8 cellular contexts compared by ENCODE assay signal in genomic region chr19:3036119-3036794, GRCh38. TPM values are rescaled to one million over a fixed set of nuclear protein-coding genes. Genes with fewer than 3 reads are reported as not detected.
DNase-seq lines count a peak whose midpoint lies in the region; ATAC-seq and TF ChIP-seq lines count a peak whose summit lies in the region.

No MANE protein-coding gene starts in this region.

- peak; percentile 33 for ATAC-seq in GM21737 (IDR thresholded peaks at IDR 0.05; ENCODE audit: unreplicated experiment)
- ATAC-seq in stimulated activated naive CD8-positive, alpha-beta T cell treated with anti-CD3 and anti-CD28 coated beads, Interleukin-15, amount 100 ng/mL, for 72 hours = peak; percentile 75

- peaks cover 23% of the 10 kb centered on the region for H3K4me1 Mint-ChIP-seq in neural crest cell
- H3K4me1 Mint-ChIP-seq in stimulated activated naive CD8-positive, alpha-beta T cell treated with anti-CD3 and anti-CD28 coated beads, Interleukin-15, amount 100 ng/mL, for 72 hours = peaks cover 39% of the 10 kb centered on the region

- H3K9me3 Mint-ChIP-seq in neural crest cell = no peaks in the 10 kb centered on the region
- H3K9me3 Mint-ChIP-seq in stimulated activated naive CD8-positive, alpha-beta T cell treated with anti-CD3 and anti-CD28 coated beads, Interleukin-15, amount 100 ng/mL, for 72 hours = no peaks in the 10 kb centered on the region

- TF ChIP-seq CTCF in foreskin fibroblast (IDR thresholded peaks at IDR 0.05; ENCODE audit: low read depth, low read length) (no peak), neural crest cell (conservative IDR thresholded peaks at IDR 0.05) (no peak)

- DNase-seq in COLO829 (ENCODE audit: low spot score) (peak; percentile 95), MG63 (peak; percentile 89), SIG-M5 (lab: John Stamatoyannopoulos, UW) (peak; percentile 27), foreskin fibroblast (peak; percentile 89 to 96), neural crest cell (ENCODE audit: low read depth, low spot score) (peak; percentile 95)
- peak; percentile 73 for DNase-seq in activated gamma-delta T cell treated with anti-CD3 and anti-CD28 coated beads, Interleukin-2, amount 50 U/mL, for 16 hours (ENCODE audit: low read depth)
- DNase-seq in stimulated activated naive CD8-positive, alpha-beta T cell treated with anti-CD3 and anti-CD28 coated beads, Interleukin-15, amount 100 ng/mL, for 72 hours = peak; percentile 82 to 84

- peaks cover 91% of the 10 kb centered on the region for H3K27me3 Mint-ChIP-seq in neural crest cell (ENCODE audit: low read depth)
- H3K27me3 Mint-ChIP-seq in stimulated activated naive CD8-positive, alpha-beta T cell treated with anti-CD3 and anti-CD28 coated beads, Interleukin-15, amount 100 ng/mL, for 72 hours = peaks cover 17% of the 10 kb centered on the region

- H3K27me3 ChIP-seq in MG63 = no peaks in the 10 kb centered on the region

- H3K36me3 ChIP-seq in MG63 = no peaks in the 10 kb centered on the region

- H3K4me3 ChIP-seq in MG63 (peak overlapping the region; percentile 55), foreskin fibroblast (ENCODE audit: low read depth in 1 of 2, low read length in 2 of 2) (peak overlapping the region; percentile 53 to 70)

- H3K27ac Mint-ChIP-seq in neural crest cell (ENCODE audit: unreplicated experiment) = peak overlapping the region; percentile 92
- H3K27ac Mint-ChIP-seq in stimulated activated naive CD8-positive, alpha-beta T cell treated with anti-CD3 and anti-CD28 coated beads, Interleukin-15, amount 100 ng/mL, for 72 hours = peak overlapping the region; percentile 96 to 97

- H3K4me3 Mint-ChIP-seq in neural crest cell = peak overlapping the region; percentile 87
- H3K4me3 Mint-ChIP-seq in stimulated activated naive CD8-positive, alpha-beta T cell treated with anti-CD3 and anti-CD28 coated beads, Interleukin-15, amount 100 ng/mL, for 72 hours = peak overlapping the region; percentile 90 to 95

- H3K36me3 Mint-ChIP-seq in neural crest cell (ENCODE audit: low read depth) = no peaks in the 10 kb centered on the region

- no peaks in the 10 kb centered on the region for H3K9me3 ChIP-seq in MG63

RNA-seq across cellular contexts. Expression of gene TLE2, which starts 7.2 kb away (rescaled TPM):
- 1.5 and 4.1 TPM in 2 replicates for total RNA-seq in MG63 (2014; rRNA removed; shearing (Covaris generic); ENCODE audit: low replicate concordance)
- 0.73 and 1.4 TPM in 2 replicates for total RNA-seq in neural crest cell

RNA-seq across cellular contexts. Expression of gene TLE5, which starts 26.0 kb away (rescaled TPM):
- total RNA-seq in MG63 (2014; rRNA removed; shearing (Covaris generic); ENCODE audit: low replicate concordance) = 165 and 217 TPM in 2 replicates
- 244 and 247 TPM in 2 replicates for total RNA-seq in neural crest cell

RNA-seq across cellular contexts. Expression of gene GNA11, which starts 57.9 kb away (rescaled TPM):
- 29.7 and 46.0 TPM in 2 replicates for total RNA-seq in MG63 (2014; rRNA removed; shearing (Covaris generic); ENCODE audit: low replicate concordance)
- total RNA-seq in neural crest cell = 40.6 and 42.5 TPM in 2 replicates

RNA-seq across cellular contexts. Expression of gene TLE6, which starts 58.9 kb away (rescaled TPM):
- not detected in 2 replicates for total RNA-seq in MG63 (2014; rRNA removed; shearing (Covaris generic); ENCODE audit: low replicate concordance)
- 0.44 TPM in 1 of 2 replicates, not detected in the other for total RNA-seq in neural crest cell

Comparison
In these comparisons a context has a peak if more than half of its experiments do, and no peak if none do; other contexts are left out.
1. Peak in every context shown above with its lines: DNase-seq, ATAC-seq and H3K4me3 ChIP-seq.
2. DNase-seq: peak in every context shown above with its lines; median percentile 95 in COLO829; 95 in neural crest cell; 92 in foreskin fibroblast; 89 in MG63; 83 in stimulated activated naive CD8-positive, alpha-beta T cell treated with anti-CD3 and anti-CD28 coated beads, Interleukin-15, amount 100 ng/mL, for 72 hours; 73 in activated gamma-delta T cell treated with anti-CD3 and anti-CD28 coated beads, Interleukin-2, amount 50 U/mL, for 16 hours; 27 in SIG-M5.